Comparison of ENCODE assay signal across 10 cellular contexts in the genomic region with DNA sequence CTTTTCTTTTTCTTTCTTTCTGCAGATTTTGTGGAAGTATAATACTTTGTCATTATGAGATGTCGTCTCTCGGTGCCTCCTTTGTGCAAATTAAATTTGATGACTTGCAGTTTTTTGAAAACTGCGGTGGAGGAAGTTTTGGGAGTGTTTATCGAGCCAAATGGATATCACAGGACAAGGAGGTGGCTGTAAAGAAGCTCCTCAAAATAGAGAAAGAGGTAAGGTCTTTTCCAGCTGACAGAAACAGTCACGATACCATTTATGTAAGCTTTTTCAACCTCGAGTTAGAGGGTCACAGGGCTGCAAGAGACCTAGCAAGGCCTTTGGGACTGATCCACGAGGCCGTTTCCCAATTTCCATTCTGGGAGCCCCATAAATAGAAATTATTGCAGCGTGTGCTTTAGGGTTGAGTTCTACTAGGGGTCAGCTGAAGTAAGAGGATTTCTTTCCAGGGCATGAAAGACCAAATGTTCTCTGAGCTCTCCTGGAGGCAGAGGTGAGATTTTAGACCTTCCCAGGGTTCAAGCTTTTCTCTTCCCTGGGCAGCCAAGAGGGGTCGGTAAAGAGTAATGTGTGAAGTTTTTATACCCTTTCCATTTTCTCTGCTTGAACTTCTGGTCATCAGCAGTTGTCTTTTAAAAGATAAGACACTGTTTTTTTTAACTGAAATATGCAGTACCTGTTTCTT. TPM values are rescaled to one million over a fixed set of nuclear protein-coding genes. Genes with fewer than 3 reads are reported as not detected.
DNase-seq lines count a peak whose midpoint lies in the region; ATAC-seq and TF ChIP-seq lines count a peak whose summit lies in the region.
"Had no signal": no experiment of that assay in that cellular context is flagged by ENCODE, and none has a peak within 500 bp of the region (broad histone marks: within the 10 kb centered on the region; RNA-seq: fewer than 3 reads in every experiment).

No MANE protein-coding gene starts in this region.

- no peak overlapping the region for H3K4me3 Mint-ChIP-seq in mesothelial cell of epicardium
- H3K4me3 Mint-ChIP-seq: naive B cell had no signal

- no peak for TF ChIP-seq EP300 in SK-N-SH (IDR thresholded peaks at IDR 0.05; ENCODE audit: borderline replicate concordance in 1 of 2, low read depth in 1 of 2, low read length in 1 of 2)

- TF ChIP-seq POLR2A in erythroblast (IDR thresholded peaks at IDR 0.05; ENCODE audit: low read length) = no peak
- no peak for TF ChIP-seq POLR2A in GM18505 (IDR thresholded peaks at IDR 0.05; ENCODE audit: borderline replicate concordance, extremely low read depth, insufficient read depth, insufficient read length)

- TF ChIP-seq CTCF in SK-N-SH (IDR thresholded peaks at IDR 0.05) (peak; percentile 32; the same call in 1 of the 2 replicates), mesothelial cell of epicardium (IDR thresholded peaks at IDR 0.05; ENCODE audit: unreplicated experiment) (no peak), GM13976 (IDR thresholded peaks at IDR 0.05; ENCODE audit: borderline replicate concordance, control extremely low read depth, extremely low read depth, insufficient read depth, missing control alignments) (no peak), foreskin fibroblast (IDR thresholded peaks at IDR 0.05; ENCODE audit: low read depth, low read length) (no peak)

- H3K9ac ChIP-seq in SK-N-SH = peak overlapping the region; percentile 39; the same call in 1 of the 2 replicates

- H4K20me1 ChIP-seq in SK-N-SH (ENCODE audit: insufficient read depth) = no peaks in the 10 kb centered on the region

- no peaks in the 10 kb centered on the region for H3K9me3 Mint-ChIP-seq in mesothelial cell of epicardium
- H3K9me3 Mint-ChIP-seq: naive B cell had no signal

- H2AFZ ChIP-seq in SK-N-SH (ENCODE audit: low read depth) = no peak overlapping the region

- H3K4me2 ChIP-seq in SK-N-SH = peak overlapping the region; percentile 43; the same call in 1 of the 2 replicates

- ATAC-seq in SK-N-SH treated with all-trans-retinoic acid at 6 μM for 48 hours (no peak), GM18505 (IDR thresholded peaks at IDR 0.05; ENCODE audit: unreplicated experiment) (no peak)
- ATAC-seq: esophagus mucosa had no signal

- peaks cover 42% of the 10 kb centered on the region for H3K79me2 ChIP-seq in SK-N-SH (ENCODE audit: insufficient read depth)

- peaks cover 36% of the 10 kb centered on the region for H3K4me1 Mint-ChIP-seq in mesothelial cell of epicardium
- H3K4me1 Mint-ChIP-seq: naive B cell had no signal

- peaks cover 4% of the 10 kb centered on the region for H3F3A ChIP-seq in SK-N-SH (replicated peaks; ENCODE audit: insufficient read depth)

- H3K9me3 ChIP-seq in SK-N-SH = no peaks in the 10 kb centered on the region

- DNase-seq in SK-N-SH (no peak), erythroblast (lab: John Stamatoyannopoulos, UW) (peak; percentile 4 to 24), mesothelial cell of epicardium (ENCODE audit: low spot score in 2 of 2, unreplicated experiment in 2 of 2) (no peak), foreskin melanocyte (no peak), GM13976 (ENCODE audit: low spot score) (no peak), foreskin fibroblast (no peak)
- DNase-seq: naive B cell had no signal

- 94% methylated on average over 10 of the region's 10 CpGs for WGBS in SK-N-SH (ENCODE audit: low lambda C conversion rate)

- H3K36me3 ChIP-seq in SK-N-SH (replicated peaks in 1 of 2; ENCODE audit: control insufficient read depth in 1 of 2, insufficient read depth in 2 of 2, low read length in 1 of 2) = peaks cover 11 to 21% of the 10 kb centered on the region in 2 experiments

- H3K27me3 Mint-ChIP-seq in mesothelial cell of epicardium (ENCODE audit: low read depth) = no peaks in the 10 kb centered on the region
- H3K27me3 Mint-ChIP-seq: naive B cell had no signal

- no peaks in the 10 kb centered on the region for H3K9me2 ChIP-seq in SK-N-SH

- peak overlapping the region; percentile 22 to 55; a peak in 1 of 4 replicates for H3K27ac ChIP-seq in SK-N-SH (ENCODE audit: low read depth in 2 of 2, low read length in 1 of 2)

- H3K36me3 Mint-ChIP-seq in mesothelial cell of epicardium = peaks cover 5% of the 10 kb centered on the region
- H3K36me3 Mint-ChIP-seq: naive B cell had no signal

- H3K4me3 ChIP-seq in SK-N-SH (ENCODE audit: low read depth in 2 of 2, low read length in 1 of 2) = no peak overlapping the region
- no peak overlapping the region for H3K4me3 ChIP-seq in foreskin fibroblast (ENCODE audit: low read depth in 1 of 2, low read length in 2 of 2)

- peak overlapping the region; percentile 72 for H3K27ac Mint-ChIP-seq in mesothelial cell of epicardium

- no peaks in the 10 kb centered on the region for H3K27me3 ChIP-seq in SK-N-SH (ENCODE audit: insufficient read depth)

- TF ChIP-seq RAD21 in SK-N-SH (IDR thresholded peaks at IDR 0.05; ENCODE audit: low read length) = no peak

- peaks cover 3 to 10% of the 10 kb centered on the region in 2 experiments; a peak in 3 of 4 replicates for H3K4me1 ChIP-seq in SK-N-SH (ENCODE audit: control insufficient read depth in 1 of 2, insufficient read depth in 2 of 2, low read depth in 1 of 2, low read length in 1 of 2)

- POLR2A ChIA-PET in SK-N-SH (lab: Yijun Ruan, JAX) = no interaction called here

- in situ Hi-C loops in GM13976 (cut with MboI; ENCODE audit: low sequenced_read_pairs, unreplicated experiment) = no loop called here

- CTCF ChIA-PET in SK-N-SH (lab: Yijun Ruan, JAX) = interaction anchor here (0.7 to 3.0 kb wide), 9 partner anchors 10 to 381 kb away, joined by 3 to 13 read pairs (median 4); no protein-coding TSS in a partner anchor

TF ChIP-seq in SK-N-SH, 30 proteins besides CTCF, POLR2A, EP300 and RAD21:
- no peak for TF ChIP-seq MXI1 (IDR thresholded peaks at IDR 0.05; ENCODE audit: low read depth, low read length)
- no peak for TF ChIP-seq FOSL2 (IDR thresholded peaks at IDR 0.05; ENCODE audit: borderline replicate concordance, low read depth)
- no peak for TF ChIP-seq RCOR1 (IDR thresholded peaks at IDR 0.05; ENCODE audit: low read length)
- TF ChIP-seq, protein P1, sequence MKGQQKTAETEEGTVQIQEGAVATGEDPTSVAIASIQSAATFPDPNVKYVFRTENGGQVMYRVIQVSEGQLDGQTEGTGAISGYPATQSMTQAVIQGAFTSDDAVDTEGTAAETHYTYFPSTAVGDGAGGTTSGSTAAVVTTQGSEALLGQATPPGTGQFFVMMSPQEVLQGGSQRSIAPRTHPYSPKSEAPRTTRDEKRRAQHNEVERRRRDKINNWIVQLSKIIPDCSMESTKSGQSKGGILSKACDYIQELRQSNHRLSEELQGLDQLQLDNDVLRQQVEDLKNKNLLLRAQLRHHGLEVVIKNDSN (IDR thresholded peaks at IDR 0.05; ENCODE audit: borderline replicate concordance, low read depth) = no peak
- no peak for TF ChIP-seq ELF1 (IDR thresholded peaks at IDR 0.05)
- 0 out of 2 replicates have a peak, but pooled peaks have one; percentile 3 for TF ChIP-seq SMC3 (IDR thresholded peaks at IDR 0.05; ENCODE audit: low read depth, low read length)
- TF ChIP-seq TEAD4 (IDR thresholded peaks at IDR 0.05; ENCODE audit: borderline replicate concordance, insufficient read depth) = no peak
- TF ChIP-seq MEF2A (IDR thresholded peaks at IDR 0.05; ENCODE audit: borderline replicate concordance, low read depth) = no peak

TF ChIP-seq in SK-N-SH treated with all-trans-retinoic acid at 6 μM for 48 hours, 23 proteins besides CTCF, POLR2A, EP300 and RAD21:
- TF ChIP-seq TOX (CRISPR knock-in tag; IDR thresholded peaks at IDR 0.05; ENCODE audit: borderline replicate concordance) = no peak
- TF ChIP-seq GLIS3 (CRISPR knock-in tag; IDR thresholded peaks at IDR 0.05) = no peak
- no peak for TF ChIP-seq PPARA (CRISPR knock-in tag; IDR thresholded peaks at IDR 0.05; ENCODE audit: borderline replicate concordance)
- TF ChIP-seq ZC3H10 (CRISPR knock-in tag; IDR thresholded peaks at IDR 0.05) = no peak
- TF ChIP-seq, protein P2, sequence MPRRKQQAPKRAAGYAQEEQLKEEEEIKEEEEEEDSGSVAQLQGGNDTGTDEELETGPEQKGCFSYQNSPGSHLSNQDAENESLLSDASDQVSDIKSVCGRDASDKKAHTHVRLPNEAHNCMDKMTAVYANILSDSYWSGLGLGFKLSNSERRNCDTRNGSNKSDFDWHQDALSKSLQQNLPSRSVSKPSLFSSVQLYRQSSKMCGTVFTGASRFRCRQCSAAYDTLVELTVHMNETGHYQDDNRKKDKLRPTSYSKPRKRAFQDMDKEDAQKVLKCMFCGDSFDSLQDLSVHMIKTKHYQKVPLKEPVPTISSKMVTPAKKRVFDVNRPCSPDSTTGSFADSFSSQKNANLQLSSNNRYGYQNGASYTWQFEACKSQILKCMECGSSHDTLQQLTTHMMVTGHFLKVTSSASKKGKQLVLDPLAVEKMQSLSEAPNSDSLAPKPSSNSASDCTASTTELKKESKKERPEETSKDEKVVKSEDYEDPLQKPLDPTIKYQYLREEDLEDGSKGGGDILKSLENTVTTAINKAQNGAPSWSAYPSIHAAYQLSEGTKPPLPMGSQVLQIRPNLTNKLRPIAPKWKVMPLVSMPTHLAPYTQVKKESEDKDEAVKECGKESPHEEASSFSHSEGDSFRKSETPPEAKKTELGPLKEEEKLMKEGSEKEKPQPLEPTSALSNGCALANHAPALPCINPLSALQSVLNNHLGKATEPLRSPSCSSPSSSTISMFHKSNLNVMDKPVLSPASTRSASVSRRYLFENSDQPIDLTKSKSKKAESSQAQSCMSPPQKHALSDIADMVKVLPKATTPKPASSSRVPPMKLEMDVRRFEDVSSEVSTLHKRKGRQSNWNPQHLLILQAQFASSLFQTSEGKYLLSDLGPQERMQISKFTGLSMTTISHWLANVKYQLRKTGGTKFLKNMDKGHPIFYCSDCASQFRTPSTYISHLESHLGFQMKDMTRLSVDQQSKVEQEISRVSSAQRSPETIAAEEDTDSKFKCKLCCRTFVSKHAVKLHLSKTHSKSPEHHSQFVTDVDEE (CRISPR knock-in tag; IDR thresholded peaks at IDR 0.05) = no peak
- no peak for TF ChIP-seq ZFP3 (CRISPR knock-in tag; IDR thresholded peaks at IDR 0.05)

RNA-seq across cellular contexts. Expression of gene MAP3K20, which starts 15.5 kb away (rescaled TPM):
- polyA plus RNA-seq in SK-N-SH (2012; rRNA removed) = 8.5 and 12.2 TPM in 2 replicates
- polyA plus RNA-seq in SK-N-SH (2012; cell fraction: cytosol; rRNA removed) = 14.8 and 15.1 TPM in 2 replicates
- 3.6 and 7.8 TPM in 2 replicates for polyA plus RNA-seq in SK-N-SH (2012; cell fraction: nucleus; rRNA removed)
- total RNA-seq in mesothelial cell of epicardium = 33.7 to 37.1 TPM (median 34.1 TPM) in 3 replicates

Comparison
In these comparisons a context has a peak if more than half of its experiments do, and no peak if none do; other contexts are left out.
1. DNase-seq: peak in erythroblast (2 of 2); none in SK-N-SH (single experiment), mesothelial cell of epicardium (0 of 2), foreskin melanocyte (single experiment), GM13976 (single experiment) and foreskin fibroblast (0 of 2).